ENCODE assay signal across 27 cellular contexts in the genomic region with DNA sequence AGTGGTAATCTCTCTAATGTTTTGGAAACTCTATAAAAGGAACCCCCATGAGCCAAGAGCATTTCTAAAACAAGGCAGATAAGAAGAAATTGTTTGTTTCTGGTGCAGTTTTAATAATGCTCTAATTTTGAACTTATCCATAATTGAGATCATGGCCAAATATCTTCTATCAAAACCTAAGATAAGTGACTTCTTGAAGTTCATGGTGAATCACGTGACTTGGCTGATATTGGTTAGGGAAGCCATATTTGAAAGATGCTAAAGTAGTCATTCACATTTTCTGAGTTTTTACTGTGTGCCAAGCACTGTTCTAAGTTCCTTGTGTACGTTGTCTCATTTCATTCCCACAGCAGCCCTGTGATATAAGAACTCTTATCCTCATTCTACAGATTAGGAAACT.
"Had no signal": no experiment of that assay in that cellular context is flagged by ENCODE, and none has a peak within 500 bp of the region (broad histone marks: within the 10 kb centered on the region; RNA-seq: fewer than 3 reads in every experiment).

No MANE protein-coding gene starts in this region.

- H2AFZ ChIP-seq: neural progenitor cell had no signal

- H3K36me3 ChIP-seq: neural progenitor cell, pancreas, thoracic aorta, thyroid gland had no signal

- H3K27ac Mint-ChIP-seq: naive thymus-derived CD4-positive, alpha-beta T cell; natural killer cell; nephron; neural progenitor cell; stimulated activated naive B cell treated with anti-CD40 and anti-IgM and Interleukin-4, amounts not matched to agents 10 μg/mL and 1 μg/mL and 100 μg/mL, for 72 hours; stimulated activated naive CD8-positive, alpha-beta T cell treated with anti-CD3 and anti-CD28 coated beads, Interleukin-15, Interleukin-2, amounts not matched to agents 100 ng/mL and 50 ng/mL, for 24 hours had no signal

- H3K9ac ChIP-seq: neural progenitor cell had no signal

- H3K27ac ChIP-seq: neural progenitor cell, pancreas, psoas muscle, skin epidermis, spleen, stomach, thoracic aorta, thyroid gland, tibial nerve, upper lobe of left lung, vagina had no signal

- ATAC-seq: naive thymus-derived CD4-positive, alpha-beta T cell; natural killer cell; pancreas; psoas muscle; right cardiac atrium; sciatic nerve; stimulated activated naive B cell treated with anti-CD40 and anti-IgM and Interleukin-4, amounts not matched to agents 10 μg/mL and 1 μg/mL and 100 μg/mL, for 72 hours had no signal

- H3K4me1 Mint-ChIP-seq: naive thymus-derived CD4-positive, alpha-beta T cell; natural killer cell; stimulated activated naive B cell treated with anti-CD40 and anti-IgM and Interleukin-4, amounts not matched to agents 10 μg/mL and 1 μg/mL and 100 μg/mL, for 72 hours had no signal

- H3K4me2 ChIP-seq: neural progenitor cell, smooth muscle cell had no signal

- H3K36me3 Mint-ChIP-seq: naive thymus-derived CD4-positive, alpha-beta T cell; natural killer cell; stimulated activated naive B cell treated with anti-CD40 and anti-IgM and Interleukin-4, amounts not matched to agents 10 μg/mL and 1 μg/mL and 100 μg/mL, for 72 hours had no signal

- FAIRE-seq: urothelium cell line had no signal

- H3K27me3 Mint-ChIP-seq: stimulated activated naive B cell treated with anti-CD40 and anti-IgM and Interleukin-4, amounts not matched to agents 10 μg/mL and 1 μg/mL and 100 μg/mL, for 72 hours had no signal

- H3K4me3 ChIP-seq: neural progenitor cell, pancreas, psoas muscle, skin epidermis, smooth muscle cell, spleen, stomach, thoracic aorta, thyroid gland, tibial nerve, upper lobe of left lung, vagina had no signal

- H3K9me3 ChIP-seq: pancreas, psoas muscle, spleen, stomach, thoracic aorta, thyroid gland, tibial nerve, upper lobe of left lung, vagina had no signal

- H3K9me3 Mint-ChIP-seq: nephron; neural progenitor cell; stimulated activated naive B cell treated with anti-CD40 and anti-IgM and Interleukin-4, amounts not matched to agents 10 μg/mL and 1 μg/mL and 100 μg/mL, for 72 hours; stimulated activated naive CD8-positive, alpha-beta T cell treated with anti-CD3 and anti-CD28 coated beads, Interleukin-15, Interleukin-2, amounts not matched to agents 100 ng/mL and 50 ng/mL, for 24 hours had no signal

- H3K4me1 ChIP-seq: psoas muscle, spleen, stomach, tibial nerve, upper lobe of left lung, vagina had no signal

- H3K4me3 Mint-ChIP-seq: naive thymus-derived CD4-positive, alpha-beta T cell; natural killer cell; nephron; neural progenitor cell; stimulated activated naive B cell treated with anti-CD40 and anti-IgM and Interleukin-4, amounts not matched to agents 10 μg/mL and 1 μg/mL and 100 μg/mL, for 72 hours; stimulated activated naive CD8-positive, alpha-beta T cell treated with anti-CD3 and anti-CD28 coated beads, Interleukin-15, Interleukin-2, amounts not matched to agents 100 ng/mL and 50 ng/mL, for 24 hours had no signal

- H3K27me3 ChIP-seq: neural progenitor cell, pancreas, spleen, stomach, thyroid gland, tibial nerve, upper lobe of left lung, vagina had no signal

- DNase-seq: naive thymus-derived CD4-positive, alpha-beta T cell; natural killer cell; pancreas; psoas muscle; right cardiac atrium; spleen; stimulated activated CD4-positive, alpha-beta T cell treated with anti-CD3 and anti-CD28 coated beads, Interleukin-12 subunit alpha, Interleukin-12 subunit beta, amount 100 ng/mL, for 4 hours; stimulated activated CD4-positive, alpha-beta T cell treated with anti-CD3 and anti-CD28 coated beads, Interleukin-1b, Interleukin-23, amount 100 ng/mL, for 48 hours; stimulated activated CD4-positive, alpha-beta T cell treated with anti-CD3 and anti-CD28 coated beads, Interleukin-4, amount 100 ng/mL, for 1 hour; stimulated activated CD4-positive, alpha-beta T cell treated with anti-CD3 and anti-CD28 coated beads, Interleukin-4, amount 100 ng/mL, for 4 hours; stimulated activated CD8-positive, alpha-beta memory T cell treated with anti-CD3 and anti-CD28 coated beads, Interleukin-4, amount 100 ng/mL, for 48 hours; stimulated activated naive B cell treated with anti-CD40 and anti-IgM and Interleukin-4, amounts not matched to agents 10 μg/mL and 1 μg/mL and 100 μg/mL, for 72 hours; stimulated activated naive CD4-positive, alpha-beta T cell treated with Interleukin-2 at 50 U/mL for 16 hours; stomach; thyroid gland; trophoblast cell; upper lobe of left lung had no signal
